In the genomic region with DNA sequence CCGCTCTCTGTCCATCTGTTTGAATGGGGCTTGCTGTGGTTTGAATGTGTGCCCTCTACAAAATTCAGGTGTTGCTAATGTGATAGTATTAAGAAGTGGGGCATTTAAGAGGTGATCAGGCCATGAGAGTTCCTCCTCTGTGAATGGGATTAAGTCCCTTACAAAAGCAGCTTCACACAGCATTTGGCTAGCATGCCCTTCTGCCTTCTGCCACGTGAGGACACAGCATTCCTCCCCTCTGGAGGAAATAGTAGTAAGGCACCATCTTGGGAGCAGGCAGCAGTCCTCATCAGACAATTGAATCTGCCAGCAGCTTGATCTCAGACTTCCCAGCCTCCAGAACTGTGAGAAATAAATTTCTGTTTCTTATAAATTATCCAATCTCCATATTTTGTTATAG, we compare ENCODE assay signal across 1 cellular context.
TF ChIP-seq lines count a peak whose summit lies in the region.

No MANE protein-coding gene starts in this region.

TF ChIP-seq in GM23338, 12 proteins besides CTCF, POLR2A, EP300 and RAD21 (continued from another document):
- TF ChIP-seq, protein P1, sequence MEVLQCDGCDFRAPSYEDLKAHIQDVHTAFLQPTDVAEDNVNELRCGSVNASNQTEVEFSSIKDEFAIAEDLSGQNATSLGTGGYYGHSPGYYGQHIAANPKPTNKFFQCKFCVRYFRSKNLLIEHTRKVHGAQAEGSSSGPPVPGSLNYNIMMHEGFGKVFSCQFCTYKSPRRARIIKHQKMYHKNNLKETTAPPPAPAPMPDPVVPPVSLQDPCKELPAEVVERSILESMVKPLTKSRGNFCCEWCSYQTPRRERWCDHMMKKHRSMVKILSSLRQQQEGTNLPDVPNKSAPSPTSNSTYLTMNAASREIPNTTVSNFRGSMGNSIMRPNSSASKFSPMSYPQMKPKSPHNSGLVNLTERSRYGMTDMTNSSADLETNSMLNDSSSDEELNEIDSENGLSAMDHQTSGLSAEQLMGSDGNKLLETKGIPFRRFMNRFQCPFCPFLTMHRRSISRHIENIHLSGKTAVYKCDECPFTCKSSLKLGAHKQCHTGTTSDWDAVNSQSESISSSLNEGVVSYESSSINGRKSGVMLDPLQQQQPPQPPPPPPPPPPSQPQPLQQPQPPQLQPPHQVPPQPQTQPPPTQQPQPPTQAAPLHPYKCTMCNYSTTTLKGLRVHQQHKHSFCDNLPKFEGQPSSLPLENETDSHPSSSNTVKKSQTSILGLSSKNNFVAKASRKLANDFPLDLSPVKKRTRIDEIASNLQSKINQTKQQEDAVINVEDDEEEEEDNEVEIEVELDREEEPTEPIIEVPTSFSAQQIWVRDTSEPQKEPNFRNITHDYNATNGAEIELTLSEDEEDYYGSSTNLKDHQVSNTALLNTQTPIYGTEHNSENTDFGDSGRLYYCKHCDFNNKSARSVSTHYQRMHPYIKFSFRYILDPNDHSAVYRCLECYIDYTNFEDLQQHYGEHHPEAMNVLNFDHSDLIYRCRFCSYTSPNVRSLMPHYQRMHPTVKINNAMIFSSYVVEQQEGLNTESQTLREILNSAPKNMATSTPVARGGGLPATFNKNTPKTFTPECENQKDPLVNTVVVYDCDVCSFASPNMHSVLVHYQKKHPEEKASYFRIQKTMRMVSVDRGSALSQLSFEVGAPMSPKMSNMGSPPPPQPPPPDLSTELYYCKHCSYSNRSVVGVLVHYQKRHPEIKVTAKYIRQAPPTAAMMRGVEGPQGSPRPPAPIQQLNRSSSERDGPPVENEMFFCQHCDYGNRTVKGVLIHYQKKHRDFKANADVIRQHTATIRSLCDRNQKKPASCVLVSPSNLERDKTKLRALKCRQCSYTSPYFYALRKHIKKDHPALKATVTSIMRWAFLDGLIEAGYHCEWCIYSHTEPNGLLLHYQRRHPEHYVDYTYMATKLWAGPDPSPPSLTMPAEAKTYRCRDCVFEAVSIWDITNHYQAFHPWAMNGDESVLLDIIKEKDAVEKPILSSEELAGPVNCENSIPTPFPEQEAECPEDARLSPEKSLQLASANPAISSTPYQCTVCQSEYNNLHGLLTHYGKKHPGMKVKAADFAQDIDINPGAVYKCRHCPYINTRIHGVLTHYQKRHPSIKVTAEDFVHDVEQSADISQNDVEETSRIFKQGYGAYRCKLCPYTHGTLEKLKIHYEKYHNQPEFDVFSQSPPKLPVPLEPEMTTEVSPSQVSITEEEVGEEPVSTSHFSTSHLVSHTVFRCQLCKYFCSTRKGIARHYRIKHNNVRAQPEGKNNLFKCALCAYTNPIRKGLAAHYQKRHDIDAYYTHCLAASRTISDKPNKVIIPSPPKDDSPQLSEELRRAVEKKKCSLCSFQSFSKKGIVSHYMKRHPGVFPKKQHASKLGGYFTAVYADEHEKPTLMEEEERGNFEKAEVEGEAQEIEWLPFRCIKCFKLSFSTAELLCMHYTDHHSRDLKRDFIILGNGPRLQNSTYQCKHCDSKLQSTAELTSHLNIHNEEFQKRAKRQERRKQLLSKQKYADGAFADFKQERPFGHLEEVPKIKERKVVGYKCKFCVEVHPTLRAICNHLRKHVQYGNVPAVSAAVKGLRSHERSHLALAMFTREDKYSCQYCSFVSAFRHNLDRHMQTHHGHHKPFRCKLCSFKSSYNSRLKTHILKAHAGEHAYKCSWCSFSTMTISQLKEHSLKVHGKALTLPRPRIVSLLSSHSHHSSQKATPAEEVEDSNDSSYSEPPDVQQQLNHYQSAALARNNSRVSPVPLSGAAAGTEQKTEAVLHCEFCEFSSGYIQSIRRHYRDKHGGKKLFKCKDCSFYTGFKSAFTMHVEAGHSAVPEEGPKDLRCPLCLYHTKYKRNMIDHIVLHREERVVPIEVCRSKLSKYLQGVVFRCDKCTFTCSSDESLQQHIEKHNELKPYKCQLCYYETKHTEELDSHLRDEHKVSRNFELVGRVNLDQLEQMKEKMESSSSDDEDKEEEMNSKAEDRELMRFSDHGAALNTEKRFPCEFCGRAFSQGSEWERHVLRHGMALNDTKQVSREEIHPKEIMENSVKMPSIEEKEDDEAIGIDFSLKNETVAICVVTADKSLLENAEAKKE (CRISPR knock-in tag; IDR thresholded peaks at IDR 0.05) = no peak
- TF ChIP-seq ETS1 (IDR thresholded peaks at IDR 0.05) = no peak
- no peak for TF ChIP-seq NANOG (IDR thresholded peaks at IDR 0.05; ENCODE audit: borderline replicate concordance)
- no peak for TF ChIP-seq EZH2 (IDR thresholded peaks at IDR 0.05; ENCODE audit: low read depth, unreplicated experiment)
- no peak for TF ChIP-seq ZNF114 (CRISPR knock-in tag; IDR thresholded peaks at IDR 0.05)
TF ChIP-seq in GM23338: peak in this region for 0.
